In the genomic region with DNA sequence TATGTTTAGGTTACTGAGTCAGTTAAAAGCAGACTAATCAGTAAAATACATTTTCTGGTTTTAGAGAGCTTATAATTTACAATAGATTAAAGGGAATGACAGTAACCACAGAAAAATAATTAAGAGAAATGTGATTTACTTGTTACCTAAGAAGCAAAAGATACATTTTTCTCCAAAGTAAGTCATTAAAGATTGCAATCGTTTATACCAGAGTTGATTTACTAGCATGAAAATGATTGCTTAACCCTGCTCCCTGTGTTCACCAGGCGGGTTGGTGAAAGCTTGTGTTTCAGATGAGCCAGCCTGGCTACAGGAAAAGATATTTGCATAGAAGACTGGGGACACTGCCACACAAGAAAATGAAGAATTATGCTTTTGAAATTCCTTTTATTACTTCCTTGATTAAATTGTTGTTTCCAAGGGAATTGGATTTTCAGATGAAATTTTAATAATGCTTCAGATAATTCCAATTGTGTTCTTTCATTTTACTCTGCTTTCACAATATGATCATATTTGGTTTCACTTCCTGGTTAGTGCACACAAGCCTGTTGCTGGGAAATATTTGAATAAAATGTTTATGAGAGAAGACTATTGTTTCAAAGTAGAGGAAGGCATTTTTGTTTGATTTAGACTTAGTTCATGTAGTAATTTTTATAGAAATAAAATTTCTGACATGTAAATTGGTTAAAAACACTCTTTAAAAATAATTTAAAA, we compare ENCODE assay signal across 1 cellular context.
A peak's percentile ranks its signal among the peaks of the same experiment; 100 is the strongest.
TF ChIP-seq lines count a peak whose summit lies in the region.

No MANE protein-coding gene starts in this region.

TF ChIP-seq in H1, 55 proteins besides CTCF, POLR2A, EP300 and RAD21:
- TF ChIP-seq FOSL1 (IDR thresholded peaks at IDR 0.05; ENCODE audit: insufficient read depth, low read depth, low read length) (no peak), CEBPB (IDR thresholded peaks at IDR 0.05; ENCODE audit: low read depth, low read length) (0 out of 2 replicates have a peak, but pooled peaks have one; percentile 24)
TF ChIP-seq in H1: peak in this region for 1.
